Comparison of ENCODE assay signal across 8 cellular contexts in genomic region chr11:96207459-96208449, GRCh38.
DNase-seq lines count a peak whose midpoint lies in the region; ATAC-seq and TF ChIP-seq lines count a peak whose summit lies in the region.

No MANE protein-coding gene starts in this region.

- no peaks in the 10 kb centered on the region for H3K27me3 Mint-ChIP-seq in CD4-positive, alpha-beta T cell
- no peaks in the 10 kb centered on the region for H3K27me3 Mint-ChIP-seq in activated naive CD8-positive, alpha-beta T cell
- H3K27me3 Mint-ChIP-seq in mesothelial cell of epicardium (ENCODE audit: low read depth): no peaks in the 10 kb centered on the region

- H3K4me1 Mint-ChIP-seq in CD4-positive, alpha-beta T cell (ENCODE audit: low read depth): peaks cover 86% of the 10 kb centered on the region
- peaks cover 91% of the 10 kb centered on the region for H3K4me1 Mint-ChIP-seq in activated naive CD8-positive, alpha-beta T cell (ENCODE audit: low read depth)
- peaks cover 59% of the 10 kb centered on the region for H3K4me1 Mint-ChIP-seq in mesothelial cell of epicardium

- H3K36me3 Mint-ChIP-seq in CD4-positive, alpha-beta T cell (ENCODE audit: low read depth): peaks cover 5% of the 10 kb centered on the region
- no peaks in the 10 kb centered on the region for H3K36me3 Mint-ChIP-seq in activated naive CD8-positive, alpha-beta T cell
- no peaks in the 10 kb centered on the region for H3K36me3 Mint-ChIP-seq in mesothelial cell of epicardium

- peak overlapping the region; percentile 94 for H3K27ac Mint-ChIP-seq in CD4-positive, alpha-beta T cell
- H3K27ac Mint-ChIP-seq in activated naive CD8-positive, alpha-beta T cell: peak overlapping the region; percentile 95
- peak overlapping the region; percentile 93 for H3K27ac Mint-ChIP-seq in mesothelial cell of epicardium

- peak in 6 of 10 experiments; percentile 12 to 37 (median 20) for DNase-seq in CD4-positive, alpha-beta T cell
- DNase-seq in HuH-7 (ENCODE audit: low spot score): peak; percentile 8
- DNase-seq in mesothelial cell of epicardium (ENCODE audit: low spot score in 2 of 2, unreplicated experiment in 2 of 2): no peak
- DNase-seq in retina: no peak
- DNase-seq in NCI-H748 treated with DMSO at 0.1 percent for 48 hours (lab: John Stamatoyannopoulos, UW): no peak

- no peaks in the 10 kb centered on the region for H3K27me3 ChIP-seq in CD4-positive, alpha-beta T cell (ENCODE audit: control insufficient read depth, insufficient read depth, low read length)

- no peaks in the 10 kb centered on the region for H3K9me3 Mint-ChIP-seq in CD4-positive, alpha-beta T cell
- H3K9me3 Mint-ChIP-seq in activated naive CD8-positive, alpha-beta T cell (ENCODE audit: low read depth): no peaks in the 10 kb centered on the region
- no peaks in the 10 kb centered on the region for H3K9me3 Mint-ChIP-seq in mesothelial cell of epicardium

- intact Hi-C loops in CD4-positive, alpha-beta T cell (cut with DNase I, micrococcal nuclease): loop anchor here in 1 of 2 experiments (1.0 to 5.0 kb wide), 6 partner anchors 9 to 195 kb away; partner anchors contain the start of gene MAML2

- ATAC-seq in CD4-positive, alpha-beta T cell (ENCODE audit: poor library complexity): peak; percentile 68
- ATAC-seq in GM19328 (IDR thresholded peaks at IDR 0.05; ENCODE audit: unreplicated experiment) (no peak), HG02798 (IDR thresholded peaks at IDR 0.05; ENCODE audit: poor library complexity, unreplicated experiment) (no peak)

- peak overlapping the region; percentile 72 for H3K4me3 Mint-ChIP-seq in CD4-positive, alpha-beta T cell
- peak overlapping the region; percentile 60 for H3K4me3 Mint-ChIP-seq in activated naive CD8-positive, alpha-beta T cell
- no peak overlapping the region for H3K4me3 Mint-ChIP-seq in mesothelial cell of epicardium

- no peak for TF ChIP-seq CTCF in CD4-positive, alpha-beta T cell (IDR thresholded peaks at IDR 0.05)
- TF ChIP-seq CTCF in mesothelial cell of epicardium (IDR thresholded peaks at IDR 0.05; ENCODE audit: unreplicated experiment): no peak

- POLR2A ChIA-PET in CD4-positive, alpha-beta T cell (lab: Charles Lee): interaction anchor here (0.6 to 3.7 kb wide), 16 partner anchors 9 to 871 kb away, joined by 3 to 22 read pairs (median 4); partner anchors contain the start of gene MAML2

- H3K9me3 ChIP-seq in CD4-positive, alpha-beta T cell (ENCODE audit: control insufficient read depth, low read length): no peaks in the 10 kb centered on the region

- H3K27ac ChIP-seq in CD4-positive, alpha-beta T cell (ENCODE audit: low read depth, low read length): peak overlapping the region; percentile 78

- CTCF ChIA-PET in CD4-positive, alpha-beta T cell (lab: Charles Lee): interaction anchor here (0.7 to 1.0 kb wide), 2 partner anchors 27 to 186 kb away, joined by 3 read pairs; no protein-coding TSS in a partner anchor

Comparison
In these comparisons a context has a peak if more than half of its experiments do, and no peak if none do; other contexts are left out.
1. DNase-seq: peak in CD4-positive, alpha-beta T cell (6 of 10) and HuH-7 (single experiment); none in mesothelial cell of epicardium (0 of 2), retina (single experiment) and NCI-H748 treated with DMSO at 0.1 percent for 48 hours (single experiment).
2. Peak in every context shown above with its lines, with median percentiles within 50 percentile points of each other: H3K27ac Mint-ChIP-seq.